In the genomic region with DNA sequence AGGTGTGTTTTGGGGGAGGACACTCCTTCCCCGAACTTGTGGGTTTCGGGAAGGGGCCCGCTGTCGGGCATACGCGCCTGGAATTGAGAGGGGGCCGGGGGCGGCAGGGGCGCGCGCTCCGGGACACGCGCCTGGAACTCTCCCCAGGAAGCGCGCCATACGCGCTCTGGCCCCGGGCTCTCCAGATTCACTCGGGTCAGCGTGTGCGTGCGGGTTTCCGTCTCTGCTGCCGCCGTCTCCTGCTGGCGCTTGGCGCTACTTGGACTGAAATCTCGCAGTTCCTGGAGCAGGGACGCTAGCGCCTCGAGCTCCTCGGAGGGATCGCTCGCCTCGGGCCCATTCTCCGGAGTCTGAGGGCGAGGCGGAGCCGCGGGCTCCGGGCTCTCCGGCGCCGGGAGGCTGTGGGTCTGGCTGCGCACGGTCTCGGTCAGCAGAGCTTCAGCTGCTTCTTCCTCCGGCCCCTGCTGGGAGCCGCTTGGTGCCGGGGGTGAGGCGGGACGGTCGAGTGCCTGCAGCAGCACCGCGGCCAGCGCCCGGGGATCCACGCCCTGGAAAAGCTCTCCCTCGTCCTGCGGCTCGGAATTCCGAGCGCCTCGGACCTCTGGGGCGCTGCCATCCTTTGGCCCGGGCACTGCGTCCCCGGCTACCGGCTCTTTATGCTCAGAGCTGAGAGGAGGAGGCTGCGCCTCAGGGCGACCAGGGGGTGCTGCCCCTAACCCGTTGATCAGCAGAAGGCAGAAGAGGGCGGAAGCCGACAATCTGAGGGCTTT, we compare ENCODE assay signal across 8 cellular contexts. TPM values are rescaled to one million over a fixed set of nuclear protein-coding genes. Genes with fewer than 3 reads are reported as not detected.
A peak's percentile ranks its signal among the peaks of the same experiment; 100 is the strongest.
DNase-seq lines count a peak whose midpoint lies in the region; ATAC-seq, FAIRE-seq and TF ChIP-seq lines count a peak whose summit lies in the region.

No MANE protein-coding gene starts in this region.

- BruUV-seq in HepG2 (replicated peaks; lab: Mats Ljungman, UMichigan), result no TSS peak

- TF ChIP-seq RAD21 in HepG2 (CRISPR knock-in tag; IDR thresholded peaks at IDR 0.05), result no peak

- CTCF ChIA-PET in CD8-positive, alpha-beta T cell (lab: Charles Lee), result interaction anchor here (1.1 to 1.8 kb wide), 3 partner anchors 8 to 21 kb away, joined by 4 to 15 read pairs (median 4); no protein-coding TSS in a partner anchor
- CTCF ChIA-PET in HepG2 (lab: Yijun Ruan, JAX; ENCODE audit: low intra/inter-chr PET ratio, low total read pairs), result no interaction called here

- no peak overlapping the region for H2AFZ ChIP-seq in HepG2 (ENCODE audit: low read length)

- H3K4me1 ChIP-seq in CD8-positive, alpha-beta T cell (ENCODE audit: insufficient read depth, low read length), result peaks cover 50% of the 10 kb centered on the region
- H3K4me1 ChIP-seq in breast epithelium, result peaks cover 14 to 16% of the 10 kb centered on the region in 2 donors
- H3K4me1 ChIP-seq in HepG2 (ENCODE audit: insufficient read depth, low read length), result peaks cover 40% of the 10 kb centered on the region

- intact Hi-C loops in CD8-positive, alpha-beta T cell (cut with DNase I, micrococcal nuclease), result loop anchor here in 1 of 2 experiments (5.0 kb wide), 1 partner anchor 732 kb away; no protein-coding TSS in a partner anchor
- intact Hi-C loops in breast epithelium (cut with DNase I; ENCODE audit: low total_unique reads) (no loop called here), HepG2 (cut with micrococcal nuclease; ENCODE audit: unreplicated experiment) (no loop called here)

- H3K79me2 ChIP-seq in HepG2 (ENCODE audit: insufficient read depth, low read length), result no peaks in the 10 kb centered on the region

- H3K27ac Mint-ChIP-seq in CD8-positive, alpha-beta T cell, result no peak overlapping the region

- no peak for TF ChIP-seq POLR2A in breast epithelium (IDR thresholded peaks at IDR 0.05)
- TF ChIP-seq POLR2A in HepG2 (IDR thresholded peaks at IDR 0.05; ENCODE audit: insufficient read depth in 1 of 2, low read depth in 2 of 2, low read length in 2 of 2), result no peak

- 37% methylated on average over 28 of the region's 75 CpGs for WGBS in HepG2 (ENCODE audit: low lambda C conversion rate)

- no peaks in the 10 kb centered on the region for H3K36me3 ChIP-seq in CD8-positive, alpha-beta T cell (ENCODE audit: insufficient read depth, low read length)
- no peaks in the 10 kb centered on the region for H3K36me3 ChIP-seq in breast epithelium
- no peaks in the 10 kb centered on the region; a peak in 1 of 5 replicates for H3K36me3 ChIP-seq in HepG2 (replicated peaks in 1 of 2; ENCODE audit: control insufficient read depth in 1 of 2, insufficient read depth in 2 of 2, low read length in 2 of 2)

- no peak for DNase-seq in CD8-positive, alpha-beta T cell
- no peak for DNase-seq in Jurkat, Clone E6-1 (ENCODE audit: low read depth, low spot score)
- DNase-seq in breast epithelium (ENCODE audit: low spot score in 2 of 2) (no peak), HepG2 (ENCODE audit: low spot score) (no peak), NCI-H1048 (lab: John Stamatoyannopoulos, UW) (no peak)
- DNase-seq in activated CD4-positive, CD25-positive, alpha-beta regulatory T cell treated with anti-CD3 and anti-CD28 coated beads, Interleukin-2, amount 50 U/mL, for 72 hours, result no peak

- peak overlapping the region; percentile 35 for H3K4me3 Mint-ChIP-seq in CD8-positive, alpha-beta T cell

- no peak for TF ChIP-seq CTCF in CD8-positive, alpha-beta T cell (IDR thresholded peaks at IDR 0.05)
- TF ChIP-seq CTCF in breast epithelium (IDR thresholded peaks at IDR 0.05) (no peak), HepG2 (CRISPR knock-in tag; IDR thresholded peaks at IDR 0.05) (no peak)

- H3K9me3 Mint-ChIP-seq in CD8-positive, alpha-beta T cell, result no peaks in the 10 kb centered on the region

- H3K9ac ChIP-seq in HepG2 (ENCODE audit: insufficient read depth, low read depth, low read length), result no peak overlapping the region

- H3K9me3 ChIP-seq in CD8-positive, alpha-beta T cell (ENCODE audit: low read length), result no peaks in the 10 kb centered on the region
- H3K9me3 ChIP-seq in breast epithelium, result no peaks in the 10 kb centered on the region
- H3K9me3 ChIP-seq in HepG2 (ENCODE audit: low read length), result no peaks in the 10 kb centered on the region

- H3K36me3 Mint-ChIP-seq in CD8-positive, alpha-beta T cell, result peaks cover 6% of the 10 kb centered on the region

- H3K4me1 Mint-ChIP-seq in CD8-positive, alpha-beta T cell (ENCODE audit: low read depth), result peaks cover 31% of the 10 kb centered on the region

- peak overlapping the region; percentile 69 for H3K4me2 ChIP-seq in HepG2 (ENCODE audit: low read depth, low read length)

- POLR2A ChIA-PET in CD8-positive, alpha-beta T cell (lab: Charles Lee), result interaction anchor here (1.9 kb wide), 1 partner anchor 8 kb away, joined by 8 read pairs; no protein-coding TSS in a partner anchor
- POLR2A ChIA-PET in HepG2 (lab: Yijun Ruan, JAX), result no interaction called here

- TF ChIP-seq EP300 in HepG2 (IDR thresholded peaks at IDR 0.05; ENCODE audit: low read depth in 2 of 2, low read length in 2 of 2), result no peak
- no peak for TF ChIP-seq EP300 in HepG2 (CRISPR knock-in tag; IDR thresholded peaks at IDR 0.05; ENCODE audit: borderline replicate concordance)

- peaks cover 41% of the 10 kb centered on the region for H3K27me3 ChIP-seq in CD8-positive, alpha-beta T cell (ENCODE audit: insufficient read depth, low read length)
- H3K27me3 ChIP-seq in breast epithelium, result peaks cover 21 to 68% of the 10 kb centered on the region in 2 donors
- H3K27me3 ChIP-seq in HepG2 (ENCODE audit: control insufficient read depth in 1 of 2, insufficient read depth in 2 of 2, low read length in 2 of 2), result peaks cover 0 to 40% of the 10 kb centered on the region in 2 experiments; a peak in 4 of 5 replicates

- FAIRE-seq in HepG2 (lab: Jason Lieb, UNC), result no peak

- ATAC-seq in CD8-positive, alpha-beta T cell, result no peak
- ATAC-seq in HepG2 (peak; percentile 65), HG03108 (IDR thresholded peaks at IDR 0.05; ENCODE audit: unreplicated experiment) (no peak), HG03565 (IDR thresholded peaks at IDR 0.05; ENCODE audit: unreplicated experiment) (no peak)

- no peak overlapping the region for H3K27ac ChIP-seq in CD8-positive, alpha-beta T cell (ENCODE audit: low read depth, low read length)
- no peak overlapping the region for H3K27ac ChIP-seq in breast epithelium
- H3K27ac ChIP-seq in HepG2 (ENCODE audit: extremely low read length, insufficient read depth, low read length), result no peak overlapping the region

- H3K4me3 ChIP-seq in CD8-positive, alpha-beta T cell (ENCODE audit: low read depth, low read length), result peak overlapping the region; percentile 39
- peak overlapping the region; percentile 58 for H3K4me3 ChIP-seq in Jurkat, Clone E6-1 (ENCODE audit: low read length)
- peak overlapping the region; percentile 27 to 67 (median 43) for H3K4me3 ChIP-seq in breast epithelium
- peak overlapping the region in 1 of 3 experiments; percentile 64; a peak in 1 of 6 replicates for H3K4me3 ChIP-seq in HepG2 (replicated peaks in 1 of 3; ENCODE audit: insufficient read depth in 1 of 3, low read depth in 2 of 3, low read length in 3 of 3)

- H3K27me3 Mint-ChIP-seq in CD8-positive, alpha-beta T cell (ENCODE audit: low read depth), result peaks cover 50% of the 10 kb centered on the region

- in situ Hi-C loops in HepG2 (cut with HindIII; ENCODE audit: extremely low pct_ligation_motif_present, low pct_unique_long_range_greater_than_20kb), result no loop called here

- peaks cover 9% of the 10 kb centered on the region; the same call in 1 of the 2 replicates for H4K20me1 ChIP-seq in HepG2 (ENCODE audit: insufficient read depth, low read length)

RNA-seq across cellular contexts. Expression of a gene that starts 1.1 kb away (rescaled TPM):
- not detected for total RNA-seq in CD8-positive, alpha-beta T cell
- polyA plus RNA-seq in Jurkat, Clone E6-1 (2012; ENCODE audit: insufficient read depth, insufficient read length), result 1.9 TPM
- total RNA-seq in breast epithelium (under 1 TPM in 1 of 3 donors, not detected in 2; 0.16 TPM), HepG2 (2016; rRNA removed; fragmentation: Illumina TruSeq; extraction: Trizol) (0.10 and 0.46 TPM in 2 replicates)
- total RNA-seq in HepG2 (2016; cell fraction: cytosol; rRNA removed; fragmentation: Illumina TruSeq; extraction: Trizol; ENCODE audit: low read depth), result 0.18 TPM in 1 of 2 replicates, not detected in the other
- 0.52 TPM in 1 of 2 replicates, not detected in the other for total RNA-seq in HepG2 (2016; cell fraction: insoluble cytoplasmic fraction; rRNA removed; fragmentation: Illumina TruSeq; extraction: Trizol)
- total RNA-seq in HepG2 (2016; cell fraction: membrane; rRNA removed; fragmentation: Illumina TruSeq; extraction: Trizol), result 0.10 and 0.15 TPM in 2 replicates
- total RNA-seq in HepG2 (2016; cell fraction: nucleus; rRNA removed; fragmentation: Illumina TruSeq; extraction: Trizol), result 0.44 and 0.78 TPM in 2 replicates
- 0.12 and 0.21 TPM in 2 replicates for polyA plus RNA-seq in HepG2 (2011; rRNA removed)
- 0.12 and 0.23 TPM in 2 replicates for polyA plus RNA-seq in HepG2 (2011; cell fraction: cytosol; rRNA removed)
- 0.40 and 0.96 TPM in 2 replicates for polyA plus RNA-seq in HepG2 (2011; cell fraction: nucleus; rRNA removed)
- 0.09 and 0.31 TPM in 2 replicates for polyA plus RNA-seq in HepG2 (2012)
- 0.06 and 0.09 TPM in 2 replicates for polyA plus RNA-seq in HepG2 (2016; cell fraction: cytosol; fragmentation: Illumina TruSeq; extraction: Trizol; ENCODE audit: low read depth)
- polyA plus RNA-seq in HepG2 (2016; cell fraction: insoluble cytoplasmic fraction; fragmentation: Illumina TruSeq; extraction: Trizol; ENCODE audit: low read depth), result 0.15 and 0.16 TPM in 2 replicates
- polyA plus RNA-seq in HepG2 (2016; cell fraction: membrane; fragmentation: Illumina TruSeq; extraction: Trizol; ENCODE audit: low read depth), result 0.08 TPM in 1 of 2 replicates, not detected in the other
- 0.99 and 1.4 TPM in 2 replicates for polyA plus RNA-seq in HepG2 (2016; cell fraction: nucleus; fragmentation: Illumina TruSeq; extraction: Trizol; ENCODE audit: insufficient read depth, low read depth)
- polyA minus RNA-seq in HepG2 (2011; rRNA and poly(A)+ RNA removed; ENCODE audit: low replicate concordance), result 0.14 and 0.16 TPM in 2 replicates
- polyA minus RNA-seq in HepG2 (2011; cell fraction: cytosol; rRNA and poly(A)+ RNA removed), result 0.69 and 0.88 TPM in 2 replicates
- not detected in 2 replicates for polyA minus RNA-seq in HepG2 (2011; cell fraction: nucleus; rRNA and poly(A)+ RNA removed)

RNA-seq across cellular contexts. Expression of a gene that starts 10.0 kb away (rescaled TPM):
- 1 to 10 TPM; 2.1 to 2.2 TPM for total RNA-seq in CD8-positive, alpha-beta T cell
- 148 TPM for polyA plus RNA-seq in Jurkat, Clone E6-1 (2012; ENCODE audit: insufficient read depth, insufficient read length)
- 10 to 100 TPM; 29.6 to 55.7 (median 44.6) TPM for total RNA-seq in breast epithelium
- 57.5 and 77.9 TPM in 2 replicates for total RNA-seq in HepG2 (2016; rRNA removed; fragmentation: Illumina TruSeq; extraction: Trizol)
- 12.5 and 16.2 TPM in 2 replicates for total RNA-seq in HepG2 (2016; cell fraction: cytosol; rRNA removed; fragmentation: Illumina TruSeq; extraction: Trizol; ENCODE audit: low read depth)
- total RNA-seq in HepG2 (2016; cell fraction: insoluble cytoplasmic fraction; rRNA removed; fragmentation: Illumina TruSeq; extraction: Trizol), result 61.5 and 77.2 TPM in 2 replicates
- 27.8 and 28.9 TPM in 2 replicates for total RNA-seq in HepG2 (2016; cell fraction: membrane; rRNA removed; fragmentation: Illumina TruSeq; extraction: Trizol)
- 21.6 and 22.0 TPM in 2 replicates for total RNA-seq in HepG2 (2016; cell fraction: nucleus; rRNA removed; fragmentation: Illumina TruSeq; extraction: Trizol)
- polyA plus RNA-seq in HepG2 (2011; rRNA removed), result 65.2 and 68.1 TPM in 2 replicates
- polyA plus RNA-seq in HepG2 (2011; cell fraction: cytosol; rRNA removed), result 72.3 and 73.9 TPM in 2 replicates
- polyA plus RNA-seq in HepG2 (2011; cell fraction: nucleus; rRNA removed), result 36.3 and 39.1 TPM in 2 replicates
- 37.2 and 44.1 TPM in 2 replicates for polyA plus RNA-seq in HepG2 (2012)
- 12.3 and 17.5 TPM in 2 replicates for polyA plus RNA-seq in HepG2 (2016; cell fraction: cytosol; fragmentation: Illumina TruSeq; extraction: Trizol; ENCODE audit: low read depth)
- 79.7 and 84.4 TPM in 2 replicates for polyA plus RNA-seq in HepG2 (2016; cell fraction: insoluble cytoplasmic fraction; fragmentation: Illumina TruSeq; extraction: Trizol; ENCODE audit: low read depth)
- 20.4 and 24.4 TPM in 2 replicates for polyA plus RNA-seq in HepG2 (2016; cell fraction: membrane; fragmentation: Illumina TruSeq; extraction: Trizol; ENCODE audit: low read depth)
- polyA plus RNA-seq in HepG2 (2016; cell fraction: nucleus; fragmentation: Illumina TruSeq; extraction: Trizol; ENCODE audit: insufficient read depth, low read depth), result 37.5 and 48.7 TPM in 2 replicates
- polyA minus RNA-seq in HepG2 (2011; rRNA and poly(A)+ RNA removed; ENCODE audit: low replicate concordance), result 27.0 and 72.1 TPM in 2 replicates
- polyA minus RNA-seq in HepG2 (2011; cell fraction: cytosol; rRNA and poly(A)+ RNA removed), result 13.5 and 15.9 TPM in 2 replicates
- polyA minus RNA-seq in HepG2 (2011; cell fraction: nucleus; rRNA and poly(A)+ RNA removed), result 6.6 and 8.1 TPM in 2 replicates

RNA-seq across cellular contexts. Expression of a gene that starts 15.8 kb away (rescaled TPM):
- not detected for total RNA-seq in CD8-positive, alpha-beta T cell
- polyA plus RNA-seq in Jurkat, Clone E6-1 (2012; ENCODE audit: insufficient read depth, insufficient read length), result not detected
- total RNA-seq in breast epithelium (not detected), HepG2 (2016; rRNA removed; fragmentation: Illumina TruSeq; extraction: Trizol) (not detected in 2 replicates)
- total RNA-seq in HepG2 (2016; cell fraction: cytosol; rRNA removed; fragmentation: Illumina TruSeq; extraction: Trizol; ENCODE audit: low read depth), result not detected in 2 replicates
- total RNA-seq in HepG2 (2016; cell fraction: insoluble cytoplasmic fraction; rRNA removed; fragmentation: Illumina TruSeq; extraction: Trizol), result not detected in 2 replicates
- total RNA-seq in HepG2 (2016; cell fraction: membrane; rRNA removed; fragmentation: Illumina TruSeq; extraction: Trizol), result not detected in 2 replicates
- not detected in 2 replicates for total RNA-seq in HepG2 (2016; cell fraction: nucleus; rRNA removed; fragmentation: Illumina TruSeq; extraction: Trizol)
- 0.04 TPM in 1 of 2 replicates, not detected in the other for polyA plus RNA-seq in HepG2 (2011; rRNA removed)
- 0.04 and 0.05 TPM in 2 replicates for polyA plus RNA-seq in HepG2 (2011; cell fraction: cytosol; rRNA removed)
- polyA plus RNA-seq in HepG2 (2011; cell fraction: nucleus; rRNA removed), result 0.24 and 0.34 TPM in 2 replicates
- 0.12 TPM in 1 of 2 replicates, not detected in the other for polyA plus RNA-seq in HepG2 (2012)
- polyA plus RNA-seq in HepG2 (2016; cell fraction: cytosol; fragmentation: Illumina TruSeq; extraction: Trizol; ENCODE audit: low read depth), result not detected in 2 replicates
- not detected in 2 replicates for polyA plus RNA-seq in HepG2 (2016; cell fraction: insoluble cytoplasmic fraction; fragmentation: Illumina TruSeq; extraction: Trizol; ENCODE audit: low read depth)
- not detected in 2 replicates for polyA plus RNA-seq in HepG2 (2016; cell fraction: membrane; fragmentation: Illumina TruSeq; extraction: Trizol; ENCODE audit: low read depth)
- polyA plus RNA-seq in HepG2 (2016; cell fraction: nucleus; fragmentation: Illumina TruSeq; extraction: Trizol; ENCODE audit: insufficient read depth, low read depth), result not detected in 2 replicates
- not detected in 2 replicates for polyA minus RNA-seq in HepG2 (2011; rRNA and poly(A)+ RNA removed; ENCODE audit: low replicate concordance)
- not detected in 2 replicates for polyA minus RNA-seq in HepG2 (2011; cell fraction: cytosol; rRNA and poly(A)+ RNA removed)
- not detected in 2 replicates for polyA minus RNA-seq in HepG2 (2011; cell fraction: nucleus; rRNA and poly(A)+ RNA removed)

RNA-seq across cellular contexts. Expression of a gene that starts 36.6 kb away (rescaled TPM):
- total RNA-seq in CD8-positive, alpha-beta T cell, result not detected
- polyA plus RNA-seq in Jurkat, Clone E6-1 (2012; ENCODE audit: insufficient read depth, insufficient read length), result not detected
- total RNA-seq in breast epithelium, result 1 to 10 TPM in 1 of 3 donors, not detected in 2; 2.6 TPM
- 5.5 and 22.5 TPM in 2 replicates for total RNA-seq in HepG2 (2016; rRNA removed; fragmentation: Illumina TruSeq; extraction: Trizol)
- total RNA-seq in HepG2 (2016; cell fraction: cytosol; rRNA removed; fragmentation: Illumina TruSeq; extraction: Trizol; ENCODE audit: low read depth), result 4.9 TPM in 2 replicates
- 5.7 and 22.7 TPM in 2 replicates for total RNA-seq in HepG2 (2016; cell fraction: insoluble cytoplasmic fraction; rRNA removed; fragmentation: Illumina TruSeq; extraction: Trizol)
- total RNA-seq in HepG2 (2016; cell fraction: membrane; rRNA removed; fragmentation: Illumina TruSeq; extraction: Trizol), result 4.8 and 5.0 TPM in 2 replicates
- 38.2 and 46.4 TPM in 2 replicates for total RNA-seq in HepG2 (2016; cell fraction: nucleus; rRNA removed; fragmentation: Illumina TruSeq; extraction: Trizol)
- polyA plus RNA-seq in HepG2 (2011; rRNA removed), result 30.5 and 39.2 TPM in 2 replicates
- 16.6 and 17.2 TPM in 2 replicates for polyA plus RNA-seq in HepG2 (2011; cell fraction: cytosol; rRNA removed)
- polyA plus RNA-seq in HepG2 (2011; cell fraction: nucleus; rRNA removed), result 82.9 and 84.5 TPM in 2 replicates
- polyA plus RNA-seq in HepG2 (2012), result 17.1 and 24.2 TPM in 2 replicates
- 1.8 and 2.5 TPM in 2 replicates for polyA plus RNA-seq in HepG2 (2016; cell fraction: cytosol; fragmentation: Illumina TruSeq; extraction: Trizol; ENCODE audit: low read depth)
- polyA plus RNA-seq in HepG2 (2016; cell fraction: insoluble cytoplasmic fraction; fragmentation: Illumina TruSeq; extraction: Trizol; ENCODE audit: low read depth), result 5.6 and 6.9 TPM in 2 replicates
- polyA plus RNA-seq in HepG2 (2016; cell fraction: membrane; fragmentation: Illumina TruSeq; extraction: Trizol; ENCODE audit: low read depth), result 2.9 and 3.0 TPM in 2 replicates
- polyA plus RNA-seq in HepG2 (2016; cell fraction: nucleus; fragmentation: Illumina TruSeq; extraction: Trizol; ENCODE audit: insufficient read depth, low read depth), result 38.7 and 42.5 TPM in 2 replicates
- polyA minus RNA-seq in HepG2 (2011; rRNA and poly(A)+ RNA removed; ENCODE audit: low replicate concordance), result 121 TPM in 1 of 2 replicates, not detected in the other
- polyA minus RNA-seq in HepG2 (2011; cell fraction: cytosol; rRNA and poly(A)+ RNA removed), result 14.9 and 15.6 TPM in 2 replicates
- polyA minus RNA-seq in HepG2 (2011; cell fraction: nucleus; rRNA and poly(A)+ RNA removed), result 233 and 284 TPM in 2 replicates

RNA-seq across cellular contexts. Expression of a gene that starts 37.4 kb away (rescaled TPM):
- total RNA-seq in CD8-positive, alpha-beta T cell, result under 1 TPM; 0.14 to 0.24 TPM
- not detected for polyA plus RNA-seq in Jurkat, Clone E6-1 (2012; ENCODE audit: insufficient read depth, insufficient read length)
- 10 to 100 TPM in 1 of 3 donors, 1 to 10 TPM in 2; 6.2 to 24.3 (median 7.4) TPM for total RNA-seq in breast epithelium
- total RNA-seq in HepG2 (2016; rRNA removed; fragmentation: Illumina TruSeq; extraction: Trizol), result 9.2 and 21.2 TPM in 2 replicates
- 3.3 and 3.6 TPM in 2 replicates for total RNA-seq in HepG2 (2016; cell fraction: cytosol; rRNA removed; fragmentation: Illumina TruSeq; extraction: Trizol; ENCODE audit: low read depth)
- total RNA-seq in HepG2 (2016; cell fraction: insoluble cytoplasmic fraction; rRNA removed; fragmentation: Illumina TruSeq; extraction: Trizol), result 8.0 and 21.0 TPM in 2 replicates
- 8.0 and 9.1 TPM in 2 replicates for total RNA-seq in HepG2 (2016; cell fraction: membrane; rRNA removed; fragmentation: Illumina TruSeq; extraction: Trizol)
- total RNA-seq in HepG2 (2016; cell fraction: nucleus; rRNA removed; fragmentation: Illumina TruSeq; extraction: Trizol), result 18.0 and 20.9 TPM in 2 replicates
- polyA plus RNA-seq in HepG2 (2011; rRNA removed), result 1,576 and 2,365 TPM in 2 replicates
- 1,491 and 1,809 TPM in 2 replicates for polyA plus RNA-seq in HepG2 (2011; cell fraction: cytosol; rRNA removed)
- 562 and 817 TPM in 2 replicates for polyA plus RNA-seq in HepG2 (2011; cell fraction: nucleus; rRNA removed)
- 545 and 706 TPM in 2 replicates for polyA plus RNA-seq in HepG2 (2012)
- 3.7 and 4.4 TPM in 2 replicates for polyA plus RNA-seq in HepG2 (2016; cell fraction: cytosol; fragmentation: Illumina TruSeq; extraction: Trizol; ENCODE audit: low read depth)
- 9.1 and 11.4 TPM in 2 replicates for polyA plus RNA-seq in HepG2 (2016; cell fraction: insoluble cytoplasmic fraction; fragmentation: Illumina TruSeq; extraction: Trizol; ENCODE audit: low read depth)
- 6.1 and 6.8 TPM in 2 replicates for polyA plus RNA-seq in HepG2 (2016; cell fraction: membrane; fragmentation: Illumina TruSeq; extraction: Trizol; ENCODE audit: low read depth)
- polyA plus RNA-seq in HepG2 (2016; cell fraction: nucleus; fragmentation: Illumina TruSeq; extraction: Trizol; ENCODE audit: insufficient read depth, low read depth), result 38.3 and 38.7 TPM in 2 replicates
- polyA minus RNA-seq in HepG2 (2011; rRNA and poly(A)+ RNA removed; ENCODE audit: low replicate concordance), result 6.3 and 1,949 TPM in 2 replicates
- 904 and 1,305 TPM in 2 replicates for polyA minus RNA-seq in HepG2 (2011; cell fraction: cytosol; rRNA and poly(A)+ RNA removed)
- polyA minus RNA-seq in HepG2 (2011; cell fraction: nucleus; rRNA and poly(A)+ RNA removed), result 242 and 430 TPM in 2 replicates

Comparison
In these comparisons a context has a peak if more than half of its experiments do, and no peak if none do; other contexts are left out.
1. RNA of a gene that starts 10.0 kb away (total RNA-seq): 12.5 to 77.9 TPM in HepG2 and 29.6 to 55.7 TPM in breast epithelium; 2.1 to 2.2 TPM in CD8-positive, alpha-beta T cell; every median in the first group is over 4 times any median in the second.